28 cellular contexts compared by ENCODE assay signal in genomic region chr1:230943048-230943593, GRCh38.
"Had no signal": no experiment of that assay in that cellular context is flagged by ENCODE, and none has a peak within 500 bp of the region (broad histone marks: within the 10 kb centered on the region; RNA-seq: fewer than 3 reads in every experiment).

No MANE protein-coding gene starts in this region.

- H3K27ac ChIP-seq: ascending aorta, breast epithelium, cardiac muscle cell, coronary artery, dorsolateral prefrontal cortex, esophagus muscularis mucosa, foreskin keratinocyte, gastroesophageal sphincter had no signal

- H3K4me3 ChIP-seq: ascending aorta, breast epithelium, cardiac muscle cell, coronary artery, dorsolateral prefrontal cortex, esophagus muscularis mucosa, gastroesophageal sphincter had no signal

- H3K9me3 ChIP-seq: ascending aorta, breast epithelium, esophagus muscularis mucosa, gastroesophageal sphincter had no signal

- ATAC-seq: activated naive CD4-positive, alpha-beta T cell treated with anti-CD3 and anti-CD28 coated beads, Interleukin-2, amount 50 U/mL, for 72 hours; activated T-cell treated with anti-CD3 and anti-CD28 coated beads, Interleukin-2, amount 50 U/mL, for 72 hours; effector memory CD8-positive, alpha-beta T cell; foreskin keratinocyte; gastroesophageal sphincter; T-helper 17 cell had no signal

- H3K36me3 ChIP-seq: breast epithelium, cardiac muscle cell had no signal

- H3K27me3 ChIP-seq: ascending aorta, breast epithelium, cardiac muscle cell, dorsolateral prefrontal cortex, esophagus muscularis mucosa, foreskin keratinocyte, gastroesophageal sphincter had no signal

- H3K4me1 ChIP-seq: breast epithelium, esophagus muscularis mucosa, foreskin keratinocyte, gastroesophageal sphincter had no signal

- DNase-seq: activated CD4-positive, alpha-beta memory T cell treated with anti-CD3 and anti-CD28 coated beads, Interleukin-2, amount 10 ng/mL, durations not matched to agents 7 days and 5 days; activated CD4-positive, alpha-beta T cell treated with anti-CD3 and anti-CD28 coated beads for 1 hour; activated CD4-positive, alpha-beta T cell treated with anti-CD3 and anti-CD28 coated beads for 4 hours; activated CD4-positive, alpha-beta T cell treated with anti-CD3 and anti-CD28 coated beads, Interleukin-2, amount 10 ng/mL, durations not matched to agents 7 days and 5 days; activated CD4-positive, alpha-beta T cell treated with anti-CD3 and anti-CD28 coated beads, Interleukin-2, amount 50 U/mL, for 4 hours; activated CD8-positive, alpha-beta memory T cell treated with anti-CD3 and anti-CD28 coated beads, Interleukin-2, amount 50 U/mL, for 48 hours; activated gamma-delta T cell; activated naive CD4-positive, alpha-beta T cell; activated naive CD4-positive, alpha-beta T cell treated with anti-CD3 and anti-CD28 coated beads, Interleukin-2, amount 10 ng/mL, durations not matched to agents 7 days and 5 days; activated naive CD8-positive, alpha-beta T cell treated with anti-CD3 and anti-CD28 coated beads, Interleukin-2, amount 10 ng/mL, durations not matched to agents 7 days and 5 days; activated T-cell treated with anti-CD3 and anti-CD28 coated beads for 4 hours; activated T-cell treated with anti-CD3 and anti-CD28 coated beads, Interleukin-2, amount 50 U/mL, for 24 hours; activated T-cell treated with anti-CD3 and anti-CD28 coated beads, Interleukin-2, amount 50 U/mL, for 72 hours; central memory CD4-positive, alpha-beta T cell; dorsolateral prefrontal cortex; effector memory CD8-positive, alpha-beta T cell; erythroblast; foreskin keratinocyte; T-helper 1 cell; T-helper 17 cell; T1000 had no signal
